In the genomic region with DNA sequence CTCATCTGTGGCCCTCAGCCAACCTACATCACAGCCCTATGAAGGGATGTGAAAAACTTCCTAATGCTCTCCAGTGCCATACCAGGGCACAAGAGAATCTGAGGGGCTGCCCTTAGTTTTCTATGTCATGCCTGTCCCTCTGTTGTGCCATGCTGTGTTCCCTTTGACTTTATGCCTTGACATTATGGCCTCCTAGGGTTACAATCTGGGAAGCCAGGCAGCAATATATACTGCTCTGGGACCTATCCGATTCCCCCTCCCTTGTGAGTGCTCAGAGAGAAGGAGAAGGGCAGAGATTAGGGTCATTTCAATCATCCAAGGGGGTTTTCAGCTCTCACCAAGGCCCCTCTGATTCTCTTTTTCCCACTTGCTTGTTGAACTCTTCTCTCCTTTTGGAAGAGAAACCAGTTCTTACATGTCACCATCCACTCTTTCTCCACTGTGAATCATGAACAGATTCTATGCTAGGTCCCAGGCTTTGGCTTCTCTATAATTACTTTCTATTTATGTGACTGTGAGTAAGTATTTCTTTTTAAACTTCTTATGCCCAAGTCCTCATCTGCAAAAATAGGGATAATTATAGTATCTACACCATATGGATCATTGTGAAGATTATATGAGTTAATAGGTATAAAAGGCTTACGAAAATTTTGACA, we compare ENCODE assay signal across 17 cellular contexts. TPM values are rescaled to one million over a fixed set of nuclear protein-coding genes. Genes with fewer than 3 reads are reported as not detected.
"Had no signal": no experiment of that assay in that cellular context is flagged by ENCODE, and none has a peak within 500 bp of the region (broad histone marks: within the 10 kb centered on the region; RNA-seq: fewer than 3 reads in every experiment).

No MANE protein-coding gene starts in this region.

- H3K9me3 Mint-ChIP-seq: dendritic cell treated with granulocyte-macrophage colony-stimulating factor and Interleukin-4, amounts not matched to agents 40 ng/mL and 50 ng/mL, for 4 days; effector memory CD8-positive, alpha-beta T cell; memory B cell; natural killer cell treated with Interleukin-12 subunit alpha and Interleukin-12 subunit beta and Interleukin-15 and Interleukin-18, amount 100 ng/mL, for 72 hours; T-helper 2 cell treated with Interferon-gamma antibody and Interleukin-4, amounts not matched to agents 5 μg/mL and 100 μg/mL, for 36 hours had no signal

- H3K9me3 ChIP-seq: stomach, testis, upper lobe of right lung had no signal

- ATAC-seq: effector memory CD8-positive, alpha-beta T cell; left lobe of liver; natural killer cell treated with Interleukin-12 subunit alpha and Interleukin-12 subunit beta and Interleukin-15 and Interleukin-18, amount 100 ng/mL, for 72 hours; upper lobe of right lung had no signal

- H3K36me3 Mint-ChIP-seq: memory B cell; natural killer cell treated with Interleukin-12 subunit alpha and Interleukin-12 subunit beta and Interleukin-15 and Interleukin-18, amount 100 ng/mL, for 72 hours had no signal

- H3K27me3 ChIP-seq: stomach, testis, upper lobe of right lung had no signal

- H3K27ac Mint-ChIP-seq: dendritic cell treated with granulocyte-macrophage colony-stimulating factor and Interleukin-4, amounts not matched to agents 40 ng/mL and 50 ng/mL, for 4 days; effector memory CD8-positive, alpha-beta T cell; memory B cell; natural killer cell treated with Interleukin-12 subunit alpha and Interleukin-12 subunit beta and Interleukin-15 and Interleukin-18, amount 100 ng/mL, for 72 hours; T-helper 2 cell treated with Interferon-gamma antibody and Interleukin-4, amounts not matched to agents 5 μg/mL and 100 μg/mL, for 36 hours had no signal

- H3K4me1 ChIP-seq: testis, upper lobe of right lung had no signal

- DNase-seq: activated naive CD4-positive, alpha-beta T cell treated with Interleukin-2 at 50 U/mL for 16 hours; activated T-cell treated with anti-CD3 and anti-CD28 coated beads for 4 hours; anterior cingulate cortex; cerebellar nuclear complex; effector memory CD8-positive, alpha-beta T cell; islet precursor cell; retina; small intestine; stomach; testis; upper lobe of right lung had no signal

- H3K4me3 Mint-ChIP-seq: dendritic cell treated with granulocyte-macrophage colony-stimulating factor and Interleukin-4, amounts not matched to agents 40 ng/mL and 50 ng/mL, for 4 days; effector memory CD8-positive, alpha-beta T cell; memory B cell; natural killer cell treated with Interleukin-12 subunit alpha and Interleukin-12 subunit beta and Interleukin-15 and Interleukin-18, amount 100 ng/mL, for 72 hours; T-helper 2 cell treated with Interferon-gamma antibody and Interleukin-4, amounts not matched to agents 5 μg/mL and 100 μg/mL, for 36 hours had no signal

- H3K4me3 ChIP-seq: stomach, testis, upper lobe of right lung had no signal

- H3K36me3 ChIP-seq: stomach, upper lobe of right lung had no signal

- H3K27me3 Mint-ChIP-seq: memory B cell had no signal

- H3K27ac ChIP-seq: epithelial cell of prostate, stomach, testis, upper lobe of right lung had no signal

RNA-seq across cellular contexts. Expression of gene COL10A1, which starts 51.1 kb away (rescaled TPM):
- total RNA-seq: left lobe of liver; natural killer cell treated with Interleukin-12 subunit alpha and Interleukin-12 subunit beta and Interleukin-15 and Interleukin-18, amount 100 ng/mL, for 72 hours had no signal
